9 cellular contexts compared by ENCODE assay signal in the genomic region with DNA sequence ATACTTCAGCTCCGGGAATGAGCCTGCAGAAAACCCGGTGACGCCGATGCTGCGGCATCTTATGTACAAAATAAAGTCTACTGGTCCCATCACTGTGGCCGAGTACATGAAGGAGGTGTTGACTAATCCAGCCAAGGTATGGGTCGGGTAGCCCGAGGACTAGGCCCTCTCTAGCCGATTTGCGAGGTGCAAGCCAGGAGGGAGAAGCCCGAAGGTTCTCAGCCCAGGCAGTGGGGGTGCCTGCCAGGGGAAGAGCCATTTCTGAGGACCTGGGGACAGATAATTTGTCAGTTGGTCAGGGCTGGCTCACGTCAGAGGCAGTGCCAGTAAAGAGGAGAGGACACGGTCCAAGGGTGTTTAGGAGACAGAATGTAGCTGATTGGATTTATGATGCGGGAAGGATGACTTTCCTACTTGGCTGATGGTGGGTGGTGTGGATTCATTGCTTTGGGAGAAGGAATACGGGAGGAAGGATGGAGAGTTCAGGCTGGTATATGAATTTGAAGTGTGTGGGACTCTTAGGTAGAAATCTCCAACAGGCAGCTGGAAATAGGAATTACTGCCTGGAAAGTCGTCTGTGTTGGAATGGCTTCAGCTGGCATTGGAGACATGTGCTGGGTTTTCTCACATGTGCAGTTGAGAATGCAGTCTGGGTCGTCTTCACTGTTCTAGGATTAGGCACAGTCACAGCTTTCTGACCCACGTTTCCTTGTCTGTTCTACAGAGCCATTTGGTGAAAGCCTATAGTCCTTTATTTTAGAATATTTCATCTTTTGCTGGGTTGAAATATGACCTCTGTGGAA. TPM values are rescaled to one million over a fixed set of nuclear protein-coding genes. Genes with fewer than 3 reads are reported as not detected.
A peak's percentile ranks its signal among the peaks of the same experiment; 100 is the strongest.
DNase-seq lines count a peak whose midpoint lies in the region; ATAC-seq and TF ChIP-seq lines count a peak whose summit lies in the region.
"Had no signal": no experiment of that assay in that cellular context is flagged by ENCODE, and none has a peak within 500 bp of the region (broad histone marks: within the 10 kb centered on the region; RNA-seq: fewer than 3 reads in every experiment).

No MANE protein-coding gene starts in this region.

- no peak for TF ChIP-seq CTCF in LNCaP clone FGC (IDR thresholded peaks at IDR 0.05; ENCODE audit: control insufficient read depth, extremely low read depth, insufficient read depth)
- no peak for TF ChIP-seq CTCF in cardiac fibroblast (IDR thresholded peaks at IDR 0.05; ENCODE audit: low read depth, low read length)
- no peak for TF ChIP-seq CTCF in left lung (IDR thresholded peaks at IDR 0.05)
- TF ChIP-seq CTCF in tibial nerve (IDR thresholded peaks at IDR 0.05) = no peak

- no peaks in the 10 kb centered on the region for H3K9me3 ChIP-seq in left lung
- no peaks in the 10 kb centered on the region for H3K9me3 ChIP-seq in tibial nerve

- intact Hi-C loops in left lung (cut with DNase I) = no loop called here

- TF ChIP-seq POLR2A in tibial nerve (IDR thresholded peaks at IDR 0.05) = no peak

- ATAC-seq in activated CD8-positive, alpha-beta memory T cell treated with anti-CD3 and anti-CD28 coated beads, Interleukin-2, amount 10 ng/mL, durations not matched to agents 7 days and 5 days = no peak
- peak; percentile 48 for ATAC-seq in left lung
- no peak for ATAC-seq in HG03095 (IDR thresholded peaks at IDR 0.05; ENCODE audit: unreplicated experiment)
- no peak for ATAC-seq in GM18867 (IDR thresholded peaks at IDR 0.05; ENCODE audit: unreplicated experiment)

- H3K9me3 Mint-ChIP-seq in activated CD8-positive, alpha-beta memory T cell treated with anti-CD3 and anti-CD28 coated beads, Interleukin-2, amount 10 ng/mL, durations not matched to agents 7 days and 5 days (ENCODE audit: low read depth) = no peaks in the 10 kb centered on the region
- H3K9me3 Mint-ChIP-seq: brain had no signal

- H3K27ac ChIP-seq in left lung (peak overlapping the region; percentile 91 to 92), tibial nerve (peak overlapping the region; percentile 69 to 96 (median 94))

- peaks cover 33% of the 10 kb centered on the region for H3K36me3 Mint-ChIP-seq in activated CD8-positive, alpha-beta memory T cell treated with anti-CD3 and anti-CD28 coated beads, Interleukin-2, amount 10 ng/mL, durations not matched to agents 7 days and 5 days

- CTCF ChIA-PET in activated CD8-positive, alpha-beta memory T cell treated with anti-CD3 and anti-CD28 coated beads, Interleukin-2, amount 10 ng/mL, durations not matched to agents 7 days and 5 days (lab: Charles Lee) = interaction anchor here (0.6 to 1.8 kb wide), 9 partner anchors 11 to 645 kb away, joined by 3 to 4 read pairs (median 3); no protein-coding TSS in a partner anchor

- peak; percentile 66 for DNase-seq in activated CD8-positive, alpha-beta memory T cell treated with anti-CD3 and anti-CD28 coated beads for 24 hours
- DNase-seq in activated CD8-positive, alpha-beta memory T cell treated with anti-CD3 and anti-CD28 coated beads, Interleukin-2, amount 10 ng/mL, durations not matched to agents 7 days and 5 days = no peak
- DNase-seq in LNCaP clone FGC (ENCODE audit: low read depth) (no peak), cardiac fibroblast (ENCODE audit: low read depth in 2 of 2) (peak in 1 of 2 donors; percentile 11), left lung (peak in 1 of 2 donors; percentile 62), tibial nerve (ENCODE audit: low spot score in 2 of 2) (peak in 1 of 2 donors; percentile 7)

- H3K4me3 Mint-ChIP-seq in activated CD8-positive, alpha-beta memory T cell treated with anti-CD3 and anti-CD28 coated beads, Interleukin-2, amount 10 ng/mL, durations not matched to agents 7 days and 5 days = no peak overlapping the region
- H3K4me3 Mint-ChIP-seq: brain had no signal

- H3K4me1 ChIP-seq in left lung (peaks cover 18 to 48% of the 10 kb centered on the region in 2 donors), tibial nerve (peaks cover 4 to 34% (median 19%) of the 10 kb centered on the region in 4 donors)

- H3K27ac Mint-ChIP-seq in activated CD8-positive, alpha-beta memory T cell treated with anti-CD3 and anti-CD28 coated beads, Interleukin-2, amount 10 ng/mL, durations not matched to agents 7 days and 5 days = no peak overlapping the region
- H3K27ac Mint-ChIP-seq: brain had no signal

- H3K4me3 ChIP-seq in LNCaP clone FGC (ENCODE audit: low read depth, low read length) = peak overlapping the region; percentile 75
- H3K4me3 ChIP-seq in cardiac fibroblast (replicated peaks in 1 of 2; ENCODE audit: low read depth in 2 of 2, low read length in 2 of 2) = peak overlapping the region; percentile 92 to 98
- peak overlapping the region; percentile 65 to 78 for H3K4me3 ChIP-seq in left lung
- H3K4me3 ChIP-seq in tibial nerve = peak overlapping the region; percentile 61 to 87 (median 72)

- H3K27me3 ChIP-seq in left lung = no peaks in the 10 kb centered on the region
- no peaks in the 10 kb centered on the region for H3K27me3 ChIP-seq in tibial nerve

- peaks cover 0 to 34% of the 10 kb centered on the region in 2 donors for H3K36me3 ChIP-seq in left lung
- H3K36me3 ChIP-seq in tibial nerve = peaks cover 0 to 25% (median 12%) of the 10 kb centered on the region in 3 donors

- no peak for TF ChIP-seq EP300 in tibial nerve (IDR thresholded peaks at IDR 0.05)

- no peaks in the 10 kb centered on the region for H3K27me3 Mint-ChIP-seq in activated CD8-positive, alpha-beta memory T cell treated with anti-CD3 and anti-CD28 coated beads, Interleukin-2, amount 10 ng/mL, durations not matched to agents 7 days and 5 days
- H3K27me3 Mint-ChIP-seq: brain had no signal

- H3K4me1 Mint-ChIP-seq in activated CD8-positive, alpha-beta memory T cell treated with anti-CD3 and anti-CD28 coated beads, Interleukin-2, amount 10 ng/mL, durations not matched to agents 7 days and 5 days = peaks cover 30% of the 10 kb centered on the region

- WGBS in tibial nerve, 2 donors = 13 to 15% methylated on average over 18 of the region's 18 CpGs

RNA-seq across cellular contexts. Expression of a gene that starts 0.9 kb away (rescaled TPM):
- total RNA-seq in activated CD8-positive, alpha-beta memory T cell treated with anti-CD3 and anti-CD28 coated beads, Interleukin-2, amount 10 ng/mL, durations not matched to agents 7 days and 5 days = 10 to 100 TPM; 18.1 to 24.8 TPM
- total RNA-seq in left lung (10 to 100 TPM; 12.3 to 17.4 TPM), tibial nerve (10 to 100 TPM; 14.7 to 23.4 (median 19.1) TPM)

RNA-seq across cellular contexts. Expression of a gene that starts 0.9 kb away (rescaled TPM):
- total RNA-seq in activated CD8-positive, alpha-beta memory T cell treated with anti-CD3 and anti-CD28 coated beads, Interleukin-2, amount 10 ng/mL, durations not matched to agents 7 days and 5 days = 10 to 100 TPM; 52.2 to 73.3 TPM
- total RNA-seq in left lung = 10 to 100 TPM; 36.0 to 42.5 TPM
- 10 to 100 TPM; 25.3 to 37.9 (median 29.0) TPM for total RNA-seq in tibial nerve

RNA-seq across cellular contexts. Expression of a gene that starts 36.0 kb away (rescaled TPM):
- 10 to 100 TPM; 35.6 to 37.9 TPM for total RNA-seq in activated CD8-positive, alpha-beta memory T cell treated with anti-CD3 and anti-CD28 coated beads, Interleukin-2, amount 10 ng/mL, durations not matched to agents 7 days and 5 days
- total RNA-seq in left lung (10 to 100 TPM; 33.1 to 38.8 TPM), tibial nerve (10 to 100 TPM; 18.0 to 28.2 (median 21.8) TPM)

RNA-seq across cellular contexts. Expression of a gene that starts 43.9 kb away (rescaled TPM):
- total RNA-seq in activated CD8-positive, alpha-beta memory T cell treated with anti-CD3 and anti-CD28 coated beads, Interleukin-2, amount 10 ng/mL, durations not matched to agents 7 days and 5 days = not detected
- total RNA-seq in left lung (not detected), tibial nerve (not detected)
